1 cellular context compared by ENCODE assay signal in genomic region chr17:17303847-17304490, GRCh38.
TF ChIP-seq lines count a peak whose summit lies in the region.

No MANE protein-coding gene starts in this region.

TF ChIP-seq in SK-N-SH, 30 proteins besides CTCF, POLR2A, EP300 and RAD21 (continued from another document):
- TF ChIP-seq USF1 (IDR thresholded peaks at IDR 0.05; ENCODE audit: borderline replicate concordance, low read depth), result no peak
- TF ChIP-seq FOXJ3 (CRISPR knock-in tag; IDR thresholded peaks at IDR 0.05), result no peak
